1 cellular context compared by ENCODE assay signal in the genomic region with DNA sequence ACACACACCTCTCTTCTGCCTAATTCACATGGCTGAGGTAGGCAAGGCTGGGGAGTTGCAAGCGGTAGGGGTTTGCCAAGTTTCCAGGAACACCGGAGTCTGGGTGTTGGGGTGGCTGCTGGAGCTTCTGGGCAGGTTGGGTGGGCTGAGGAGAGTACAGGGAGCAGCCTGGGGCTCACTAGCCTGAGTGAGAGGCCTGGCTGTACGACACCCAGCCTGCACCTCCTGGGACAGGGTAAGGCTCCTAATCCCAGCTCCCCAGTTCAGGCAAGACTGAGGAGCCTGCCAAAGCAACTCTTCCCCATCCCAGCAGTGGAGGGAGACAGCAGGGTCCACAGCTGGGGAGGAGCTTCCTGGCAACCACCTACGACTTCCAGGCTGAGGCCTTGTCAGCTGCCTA.
TF ChIP-seq lines count a peak whose summit lies in the region.

No MANE protein-coding gene starts in this region.

TF ChIP-seq in IMR-90, 13 proteins besides CTCF, POLR2A, EP300 and RAD21:
- TF ChIP-seq BHLHE40 (IDR thresholded peaks at IDR 0.05; ENCODE audit: low read depth, low read length) (no peak), MXI1 (IDR thresholded peaks at IDR 0.05; ENCODE audit: borderline replicate concordance, low read depth, low read length) (no peak), SMC3 (IDR thresholded peaks at IDR 0.05; ENCODE audit: low read depth, low read length) (no peak), MAFK (IDR thresholded peaks at IDR 0.05; ENCODE audit: low read depth, low read length) (no peak), CEBPB (IDR thresholded peaks at IDR 0.05; ENCODE audit: low read depth, low read length) (no peak), FOS (IDR thresholded peaks at IDR 0.05; ENCODE audit: low read depth, low read length) (no peak), RFX5 (IDR thresholded peaks at IDR 0.05; ENCODE audit: low read depth, low read length) (no peak), NFE2L2 (IDR thresholded peaks at IDR 0.05; ENCODE audit: low read depth, low read length) (no peak), RCOR1 (IDR thresholded peaks at IDR 0.05; ENCODE audit: insufficient replicate concordance, low read length) (no peak), CHD1 (IDR thresholded peaks at IDR 0.05; ENCODE audit: low read depth, low read length) (no peak), MAZ (IDR thresholded peaks at IDR 0.05; ENCODE audit: borderline replicate concordance, low read depth, low read length) (no peak)
- TF ChIP-seq, protein P1, sequence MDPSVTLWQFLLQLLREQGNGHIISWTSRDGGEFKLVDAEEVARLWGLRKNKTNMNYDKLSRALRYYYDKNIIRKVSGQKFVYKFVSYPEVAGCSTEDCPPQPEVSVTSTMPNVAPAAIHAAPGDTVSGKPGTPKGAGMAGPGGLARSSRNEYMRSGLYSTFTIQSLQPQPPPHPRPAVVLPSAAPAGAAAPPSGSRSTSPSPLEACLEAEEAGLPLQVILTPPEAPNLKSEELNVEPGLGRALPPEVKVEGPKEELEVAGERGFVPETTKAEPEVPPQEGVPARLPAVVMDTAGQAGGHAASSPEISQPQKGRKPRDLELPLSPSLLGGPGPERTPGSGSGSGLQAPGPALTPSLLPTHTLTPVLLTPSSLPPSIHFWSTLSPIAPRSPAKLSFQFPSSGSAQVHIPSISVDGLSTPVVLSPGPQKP (IDR thresholded peaks at IDR 0.05; ENCODE audit: borderline replicate concordance, low read depth, low read length) = no peak
- TF ChIP-seq, protein P2, sequence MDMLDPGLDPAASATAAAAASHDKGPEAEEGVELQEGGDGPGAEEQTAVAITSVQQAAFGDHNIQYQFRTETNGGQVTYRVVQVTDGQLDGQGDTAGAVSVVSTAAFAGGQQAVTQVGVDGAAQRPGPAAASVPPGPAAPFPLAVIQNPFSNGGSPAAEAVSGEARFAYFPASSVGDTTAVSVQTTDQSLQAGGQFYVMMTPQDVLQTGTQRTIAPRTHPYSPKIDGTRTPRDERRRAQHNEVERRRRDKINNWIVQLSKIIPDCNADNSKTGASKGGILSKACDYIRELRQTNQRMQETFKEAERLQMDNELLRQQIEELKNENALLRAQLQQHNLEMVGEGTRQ (IDR thresholded peaks at IDR 0.05; ENCODE audit: low read depth, low read length) = no peak
